Comparison of ENCODE assay signal across 1 cellular context in the genomic region with DNA sequence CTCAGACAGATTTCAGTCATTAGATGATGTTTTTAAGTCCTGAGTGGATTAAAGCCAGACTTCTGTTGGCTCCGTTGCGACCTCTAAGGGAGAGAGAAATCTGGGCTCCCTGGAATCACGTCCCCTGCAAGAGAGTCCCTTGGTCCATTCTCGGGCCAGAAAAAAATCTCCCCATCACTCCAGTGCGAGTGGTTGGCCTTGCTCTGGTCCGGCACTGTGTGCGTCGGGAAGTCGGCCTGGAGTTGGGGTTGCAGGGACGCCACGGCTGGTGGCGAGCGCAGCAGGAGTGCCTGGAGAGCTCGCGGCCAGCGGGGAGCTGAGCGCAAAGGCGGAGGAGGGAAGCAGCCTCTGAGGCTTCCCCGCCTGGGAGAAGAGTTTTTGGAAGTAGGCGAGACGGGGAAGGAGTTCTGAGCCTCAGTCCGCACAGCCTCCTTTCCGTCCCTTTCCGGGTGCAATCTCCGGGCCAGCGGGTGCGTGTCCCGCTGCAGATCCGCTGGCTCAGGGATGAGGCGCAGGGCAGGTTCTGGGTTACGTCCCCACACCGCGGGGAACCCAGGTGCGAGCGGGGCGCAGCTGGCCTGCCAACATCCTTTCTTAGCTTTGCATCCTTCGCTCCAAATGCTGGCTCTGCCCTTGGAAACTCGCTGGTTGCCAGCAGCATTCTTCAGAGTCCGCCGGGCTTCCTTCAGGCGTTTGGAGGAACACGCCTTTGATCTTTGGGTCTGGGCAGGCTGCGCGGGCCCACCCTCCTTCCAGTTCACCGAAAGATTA.
A peak's percentile ranks its signal among the peaks of the same experiment; 100 is the strongest.
TF ChIP-seq lines count a peak whose summit lies in the region.

No MANE protein-coding gene starts in this region.

TF ChIP-seq in endothelial cell of umbilical vein, 7 proteins besides CTCF, POLR2A, EP300 and RAD21 (continued from another document):
- TF ChIP-seq POLR2AphosphoS5 (IDR thresholded peaks at IDR 0.05; ENCODE audit: insufficient read depth, low read depth, low read length) (no peak), EZH2 (IDR thresholded peaks at IDR 0.05; ENCODE audit: borderline replicate concordance, low read depth, low read length, severe bottlenecking) (peak; percentile 88)
